8 cellular contexts compared by ENCODE assay signal in genomic region chr2:10119601-10120157, GRCh38. TPM values are rescaled to one million over a fixed set of nuclear protein-coding genes. Genes with fewer than 3 reads are reported as not detected.
DNase-seq lines count a peak whose midpoint lies in the region; TF ChIP-seq lines count a peak whose summit lies in the region.

No MANE protein-coding gene starts in this region.

- TF ChIP-seq CTCF in MM.1S (IDR thresholded peaks at IDR 0.05; ENCODE audit: low read length), result no peak
- no peak for TF ChIP-seq CTCF in neural crest cell (conservative IDR thresholded peaks at IDR 0.05)

- H3K4me1 Mint-ChIP-seq in neural crest cell, result peaks cover 35% of the 10 kb centered on the region

- peaks cover 42 to 82% (median 58%) of the 10 kb centered on the region in 10 experiments for H3K4me1 ChIP-seq in BLaER1 treated with 17β-estradiol and CSF1 and Interleukin-3, amounts not matched to agents 10 nM and 100 nM
- H3K4me1 ChIP-seq in MM.1S (ENCODE audit: low read length), result peaks cover 10% of the 10 kb centered on the region
- peaks cover 21 to 37% of the 10 kb centered on the region in 2 donors for H3K4me1 ChIP-seq in duodenal mucosa (ENCODE audit: control insufficient read depth in 1 of 2, insufficient read depth in 2 of 2, low read length in 2 of 2)

- peak overlapping the region in 9 of 11 experiments; percentile 87 to 97 (median 95); a peak in 15 of 22 replicates for H3K9ac ChIP-seq in BLaER1 treated with 17β-estradiol and CSF1 and Interleukin-3, amounts not matched to agents 10 nM and 100 nM
- peak overlapping the region; percentile 92; the same call in 1 of the 2 replicates for H3K9ac ChIP-seq in MM.1S (ENCODE audit: low read length)
- peak overlapping the region in 1 of 2 donors; percentile 57 for H3K9ac ChIP-seq in duodenal mucosa (ENCODE audit: low read depth in 1 of 2, low read length in 2 of 2)

- no peak for DNase-seq in MM.1S
- DNase-seq in neural crest cell (ENCODE audit: low read depth, low spot score), result no peak
- no peak for DNase-seq in stimulated activated CD4-positive, alpha-beta T cell treated with anti-CD3 and anti-CD28 coated beads, Interleukin-15, amount 100 ng/mL, for 24 hours
- DNase-seq in NCI-H146 treated with DMSO at 0.1 percent for 48 hours (lab: John Stamatoyannopoulos, UW; ENCODE audit: unreplicated experiment), result no peak
- DNase-seq in T1000 (lab: John Stamatoyannopoulos, UW), result no peak
- no peak for DNase-seq in SKM-1 (lab: John Stamatoyannopoulos, UW; ENCODE audit: unreplicated experiment)

- H3K36me3 ChIP-seq in BLaER1 treated with 17β-estradiol and CSF1 and Interleukin-3, amounts not matched to agents 10 nM and 100 nM, result peaks cover 0 to 16% (median 9%) of the 10 kb centered on the region in 11 experiments; a peak in 9 of 22 replicates
- 0 out of 2 replicates have a peak, but pooled peaks cover under 1% of the 10 kb centered on the region for H3K36me3 ChIP-seq in MM.1S (replicated peaks; ENCODE audit: insufficient read depth, low read length)
- no peaks in the 10 kb centered on the region for H3K36me3 ChIP-seq in duodenal mucosa (ENCODE audit: control insufficient read depth in 1 of 2, insufficient read depth in 2 of 2, low read length in 2 of 2)

- peak overlapping the region; percentile 58 to 89 (median 86) for H3K4me3 ChIP-seq in BLaER1 treated with 17β-estradiol and CSF1 and Interleukin-3, amounts not matched to agents 10 nM and 100 nM
- H3K4me3 ChIP-seq in MM.1S (ENCODE audit: low read length) (peak overlapping the region; percentile 77), duodenal mucosa (ENCODE audit: low read depth in 1 of 2, low read length in 2 of 2) (peak overlapping the region; percentile 78 to 86)

- peaks cover 38% of the 10 kb centered on the region for H3F3A ChIP-seq in MM.1S (ENCODE audit: insufficient read depth, low read length)

- peaks cover 41% of the 10 kb centered on the region for H3K79me2 ChIP-seq in MM.1S (ENCODE audit: low read length)

- H2AFZ ChIP-seq in MM.1S (ENCODE audit: low read length), result peak overlapping the region; percentile 75

- H3K36me3 Mint-ChIP-seq in neural crest cell (ENCODE audit: low read depth), result peaks cover 10% of the 10 kb centered on the region

- peak overlapping the region; percentile 85 to 100 (median 92) for H3K4me2 ChIP-seq in BLaER1 treated with 17β-estradiol and CSF1 and Interleukin-3, amounts not matched to agents 10 nM and 100 nM
- peak overlapping the region; percentile 88; the same call in 1 of the 2 replicates for H3K4me2 ChIP-seq in MM.1S (ENCODE audit: low read depth, low read length)

- H4K20me1 ChIP-seq in BLaER1 treated with 17β-estradiol and CSF1 and Interleukin-3, amounts not matched to agents 10 nM and 100 nM, result peaks cover 0 to 20% (median 14%) of the 10 kb centered on the region in 11 experiments; a peak in 15 of 22 replicates
- H4K20me1 ChIP-seq in MM.1S (ENCODE audit: insufficient read depth, low read length), result no peaks in the 10 kb centered on the region

- no peaks in the 10 kb centered on the region for H3K9me2 ChIP-seq in MM.1S (replicated peaks; ENCODE audit: insufficient read depth, low read length)

- peak overlapping the region; percentile 97 for H3K4me3 Mint-ChIP-seq in neural crest cell

- no peaks in the 10 kb centered on the region for H3K9me3 Mint-ChIP-seq in neural crest cell

- no peaks in the 10 kb centered on the region for H3K27me3 ChIP-seq in BLaER1 treated with 17β-estradiol and CSF1 and Interleukin-3, amounts not matched to agents 10 nM and 100 nM
- H3K27me3 ChIP-seq in MM.1S (replicated peaks; ENCODE audit: insufficient read depth, low read length) (no peaks in the 10 kb centered on the region), duodenal mucosa (ENCODE audit: control insufficient read depth in 1 of 2, insufficient read depth in 2 of 2, low read length in 2 of 2) (peaks cover 0 to 4% of the 10 kb centered on the region in 2 donors)

- peak overlapping the region in 9 of 11 experiments; percentile 88 to 97 (median 93); a peak in 12 of 22 replicates for H3K27ac ChIP-seq in BLaER1 treated with 17β-estradiol and CSF1 and Interleukin-3, amounts not matched to agents 10 nM and 100 nM
- H3K27ac ChIP-seq in MM.1S (ENCODE audit: low read length), result peak overlapping the region; percentile 91; the same call in 1 of the 2 replicates
- peak overlapping the region; percentile 61 for H3K27ac ChIP-seq in duodenal mucosa (ENCODE audit: low read depth, low read length)

- H3K9me3 ChIP-seq in BLaER1 treated with 17β-estradiol and CSF1 and Interleukin-3, amounts not matched to agents 10 nM and 100 nM (replicated peaks in 1 of 11), result no peaks in the 10 kb centered on the region
- no peaks in the 10 kb centered on the region for H3K9me3 ChIP-seq in MM.1S (replicated peaks; ENCODE audit: insufficient read depth, low read length)
- H3K9me3 ChIP-seq in duodenal mucosa (ENCODE audit: control insufficient read depth in 1 of 2, low read length in 2 of 2), result no peaks in the 10 kb centered on the region

- H3K27ac Mint-ChIP-seq in neural crest cell (ENCODE audit: unreplicated experiment), result no peak overlapping the region

- no peaks in the 10 kb centered on the region for H3K27me3 Mint-ChIP-seq in neural crest cell (ENCODE audit: low read depth)

RNA-seq across cellular contexts. Expression of gene RRM2, which starts 2.9 kb away (rescaled TPM):
- 203 and 210 TPM in 2 replicates for total RNA-seq in neural crest cell

RNA-seq across cellular contexts. Expression of gene CYS1, which starts 39.5 kb away (rescaled TPM):
- not detected in 2 replicates for total RNA-seq in neural crest cell
